In genomic region chr10:129643266-129643665, GRCh38 we compare ENCODE assay signal across 1 cellular context.
TF ChIP-seq lines count a peak whose summit lies in the region.

No MANE protein-coding gene starts in this region.

TF ChIP-seq in GM23338, 12 proteins besides CTCF, POLR2A, EP300 and RAD21 (continued from another document):
- TF ChIP-seq CREB1 (CRISPR knock-in tag; IDR thresholded peaks at IDR 0.05; ENCODE audit: low read depth) (no peak), STAT1 (IDR thresholded peaks at IDR 0.05; ENCODE audit: unreplicated experiment) (no peak), JUNB (IDR thresholded peaks at IDR 0.05; ENCODE audit: unreplicated experiment) (no peak), REST (IDR thresholded peaks at IDR 0.05; ENCODE audit: unreplicated experiment) (no peak), EZH2 (IDR thresholded peaks at IDR 0.05; ENCODE audit: low read depth, unreplicated experiment) (no peak), POLR2AphosphoS5 (IDR thresholded peaks at IDR 0.05; ENCODE audit: low read depth) (no peak), ZNF114 (CRISPR knock-in tag; IDR thresholded peaks at IDR 0.05) (no peak), EZH2phosphoT487 (IDR thresholded peaks at IDR 0.05; ENCODE audit: unreplicated experiment) (no peak), ZNF331 (CRISPR knock-in tag; IDR thresholded peaks at IDR 0.05; ENCODE audit: low read depth) (no peak)
TF ChIP-seq in GM23338: peak in this region for 0.
